9 cellular contexts compared by ENCODE assay signal in genomic region chr9:12819436-12820185, GRCh38. TPM values are rescaled to one million over a fixed set of nuclear protein-coding genes. Genes with fewer than 3 reads are reported as not detected.
DNase-seq lines count a peak whose midpoint lies in the region; ATAC-seq and TF ChIP-seq lines count a peak whose summit lies in the region.
"Had no signal": no experiment of that assay in that cellular context is flagged by ENCODE, and none has a peak within 500 bp of the region (broad histone marks: within the 10 kb centered on the region; RNA-seq: fewer than 3 reads in every experiment).

No MANE protein-coding gene starts in this region.

- ATAC-seq in Panc1 (no peak), HG03571 (IDR thresholded peaks at IDR 0.05; ENCODE audit: unreplicated experiment) (no peak), GM19324 (IDR thresholded peaks at IDR 0.05; ENCODE audit: low FRiP score, unreplicated experiment) (no peak), left cardiac atrium (no peak)

- no peak overlapping the region for H2AK5ac ChIP-seq in H9 (ENCODE audit: insufficient read length, low read length)

- POLR2A ChIA-PET in Panc1 (lab: Charles Lee), result no interaction called here

- H3K4me3 Mint-ChIP-seq in Calu3 (ENCODE audit: low read depth, unreplicated experiment) (peak overlapping the region; percentile 54), H9 (no peak overlapping the region)
- H3K4me3 Mint-ChIP-seq: central memory CD8-positive, alpha-beta T cell had no signal

- no peak overlapping the region for H3K4me3 ChIP-seq in Panc1 (ENCODE audit: low read depth in 2 of 2, low read length in 2 of 2)
- H3K4me3 ChIP-seq in iPS DF 6.9 (ENCODE audit: low read length), result no peak overlapping the region

- H3K36me3 Mint-ChIP-seq in Calu3 (ENCODE audit: insufficient read depth, unreplicated experiment), result peaks cover 58% of the 10 kb centered on the region
- H3K36me3 Mint-ChIP-seq in H9 (ENCODE audit: insufficient read depth in 1 of 3, low read depth in 3 of 3), result no peaks in the 10 kb centered on the region

- no peak overlapping the region for H3K23ac ChIP-seq in H9 (ENCODE audit: insufficient read length, low read depth, low read length)

- H3K9me3 ChIP-seq in H9 (ENCODE audit: control insufficient read depth, low read depth, low read length) (no peaks in the 10 kb centered on the region), Panc1 (ENCODE audit: control insufficient read depth, insufficient read depth, low read depth, low read length) (no peaks in the 10 kb centered on the region), iPS DF 6.9 (ENCODE audit: control insufficient read depth, insufficient read depth, low read length) (no peaks in the 10 kb centered on the region)

- no peak overlapping the region for H2BK5ac ChIP-seq in H9 (ENCODE audit: insufficient read length, low read length)

- no peak overlapping the region for H2BK15ac ChIP-seq in H9 (ENCODE audit: low read depth, low read length)

- peak; percentile 40 for DNase-seq in Calu3
- DNase-seq in H9, result peak; percentile 53
- DNase-seq in Panc1 (ENCODE audit: low read depth, low spot score), result no peak
- DNase-seq in iPS DF 6.9 (ENCODE audit: low read depth, low spot score), result peak; percentile 20
- no peak for DNase-seq in G401 (ENCODE audit: low spot score)
- no peak for DNase-seq in left cardiac atrium

- no peak overlapping the region for H4K5ac ChIP-seq in H9 (ENCODE audit: insufficient read length, low read depth, low read length)

- H3K18ac ChIP-seq in H9 (ENCODE audit: insufficient read length, low read depth, low read length), result no peak overlapping the region

- no peaks in the 10 kb centered on the region for H3K23me2 ChIP-seq in H9 (ENCODE audit: insufficient read length, low read depth, low read length, poor library complexity, severe bottlenecking)

- in situ Hi-C loops in Panc1 (cut with HindIII; ENCODE audit: low pct_unique_long_range_greater_than_20kb, low sequenced_read_pairs) (no loop called here), G401 (cut with HindIII; ENCODE audit: low sequenced_read_pairs) (no loop called here)

- no peak overlapping the region for H3K4me2 ChIP-seq in H9 (ENCODE audit: insufficient read depth, insufficient read length, low read length)

- H3K4me1 ChIP-seq in H9 (ENCODE audit: insufficient read depth, low read length) (no peaks in the 10 kb centered on the region), Panc1 (ENCODE audit: control insufficient read depth, insufficient read depth, low read length) (peaks cover 17% of the 10 kb centered on the region), iPS DF 6.9 (ENCODE audit: control insufficient read depth, insufficient read depth, low read length) (no peaks in the 10 kb centered on the region)

- H3K27me3 Mint-ChIP-seq in Calu3 (ENCODE audit: unreplicated experiment) (no peaks in the 10 kb centered on the region), H9 (ENCODE audit: low read depth) (no peaks in the 10 kb centered on the region)
- H3K27me3 Mint-ChIP-seq: central memory CD8-positive, alpha-beta T cell had no signal

- no peak overlapping the region for H3K4ac ChIP-seq in H9 (ENCODE audit: low read depth, low read length)

- H2BK120ac ChIP-seq in H9 (ENCODE audit: low read depth, low read length, poor library complexity, severe bottlenecking), result no peak overlapping the region

- no peak overlapping the region for H4K91ac ChIP-seq in H9 (ENCODE audit: insufficient read length, low read depth, low read length)

- no peak overlapping the region for H4K8ac ChIP-seq in H9 (replicated peaks; ENCODE audit: insufficient read length, low read depth, low read length)

- no peak overlapping the region for H2BK20ac ChIP-seq in H9 (ENCODE audit: low read depth, low read length, poor library complexity, severe bottlenecking)

- H3K79me2 ChIP-seq in H9 (ENCODE audit: insufficient read depth, low read length), result no peaks in the 10 kb centered on the region

- intact Hi-C loops in Calu3 (cut with micrococcal nuclease; ENCODE audit: unreplicated experiment) (loop anchor here (2.0 kb wide), 2 partner anchors 41 to 95 kb away; no protein-coding TSS in a partner anchor), Panc1 (cut with micrococcal nuclease; ENCODE audit: unreplicated experiment) (loop anchor here (5.0 kb wide), 1 partner anchor 42 kb away; the partner anchor contains the start of gene LURAP1L), left cardiac atrium (cut with DNase I) (loop anchor here in 1 of 2 donors (5.0 kb wide), 1 partner anchor 38 kb away; no protein-coding TSS in a partner anchor)

- no peak overlapping the region for H3K14ac ChIP-seq in H9 (ENCODE audit: insufficient read depth, low read length)

- BruUV-seq in Calu3 (replicated peaks; lab: Mats Ljungman, UMichigan), result no TSS peak
- BruUV-seq in Panc1 (replicated peaks; lab: Mats Ljungman, UMichigan), result no TSS peak

- H2AFZ ChIP-seq in H9 (ENCODE audit: low read length), result no peak overlapping the region

- H3K27me3 ChIP-seq in H9 (ENCODE audit: insufficient read depth, low read length), result no peaks in the 10 kb centered on the region
- no peaks in the 10 kb centered on the region for H3K27me3 ChIP-seq in Panc1 (ENCODE audit: control insufficient read depth, insufficient read depth, low read length)
- no peaks in the 10 kb centered on the region for H3K27me3 ChIP-seq in iPS DF 6.9 (ENCODE audit: control insufficient read depth, insufficient read depth, low read length)

- no peak overlapping the region for H3K56ac ChIP-seq in H9 (ENCODE audit: insufficient read length, low read depth, low read length)

- no peaks in the 10 kb centered on the region for H3K9me3 Mint-ChIP-seq in Calu3 (ENCODE audit: low read depth, unreplicated experiment)
- H3K9me3 Mint-ChIP-seq in H9, result no peaks in the 10 kb centered on the region

- H3K9ac ChIP-seq in H9 (ENCODE audit: extremely low read depth, insufficient read length, low read length), result no peak overlapping the region

- no peaks in the 10 kb centered on the region for H4K20me1 ChIP-seq in H9 (ENCODE audit: control insufficient read depth, insufficient read depth, insufficient read length)

- no CpG with 5 or more reads among the region's 9 CpGs for WGBS in H9 (ENCODE audit: extremely low coverage, insufficient read length, low lambda C conversion rate)
- WGBS in iPS DF 6.9 (ENCODE audit: insufficient coverage, insufficient read length), result no CpG with 5 or more reads among the region's 9 CpGs

- H3K4me1 Mint-ChIP-seq in Calu3 (ENCODE audit: low read depth, unreplicated experiment), result peaks cover 40% of the 10 kb centered on the region
- H3K4me1 Mint-ChIP-seq in H9, result peaks cover 0 to 3% of the 10 kb centered on the region in 2 experiments; a peak in 2 of 4 replicates
- H3K4me1 Mint-ChIP-seq: central memory CD8-positive, alpha-beta T cell had no signal

- H3K27ac Mint-ChIP-seq in Calu3 (ENCODE audit: unreplicated experiment), result peak overlapping the region; percentile 100
- H3K27ac Mint-ChIP-seq in H9, result no peak overlapping the region

- no peak overlapping the region for H2BK12ac ChIP-seq in H9 (ENCODE audit: insufficient read length, low read depth, low read length)

- no peak overlapping the region for H3T11ph ChIP-seq in H9 (ENCODE audit: low read length)

- H3K27ac ChIP-seq in H9 (ENCODE audit: insufficient read length, low read depth, low read length), result no peak overlapping the region
- peak overlapping the region; percentile 88; the same call in 1 of the 2 replicates for H3K27ac ChIP-seq in Panc1 (ENCODE audit: low read length)
- no peak overlapping the region for H3K27ac ChIP-seq in iPS DF 6.9 (ENCODE audit: low read length)

- H3K36me3 ChIP-seq in Panc1 (ENCODE audit: control insufficient read depth, insufficient read depth, low read length) (no peaks in the 10 kb centered on the region), iPS DF 6.9 (ENCODE audit: control insufficient read depth, insufficient read depth, low read length) (no peaks in the 10 kb centered on the region)

- no peaks in the 10 kb centered on the region for H3K79me1 ChIP-seq in H9 (ENCODE audit: insufficient read depth, low read depth, low read length, poor library complexity, severe bottlenecking)

- TF ChIP-seq CTCF in Calu3 (IDR thresholded peaks at IDR 0.05; ENCODE audit: unreplicated experiment), result peak; percentile 15
- TF ChIP-seq CTCF in H9 (conservative IDR thresholded peaks at IDR 0.05), result peak; percentile 72
- peak; percentile 46 for TF ChIP-seq CTCF in Panc1 (IDR thresholded peaks at IDR 0.05)

- CTCF ChIA-PET in Calu3 (lab: Charles Lee), result interaction anchor here (2.2 kb wide), 1 partner anchor 101 kb away, joined by 8 read pairs; no protein-coding TSS in a partner anchor
- CTCF ChIA-PET in Panc1 (lab: Charles Lee), result interaction anchor here (0.7 kb wide), 1 partner anchor 97 kb away, joined by 6 read pairs; no protein-coding TSS in a partner anchor

RNA-seq across cellular contexts. Expression of gene LURAP1L, which starts 44.8 kb away (rescaled TPM):
- total RNA-seq in Calu3 (2022) (48.7 and 52.7 TPM in 2 replicates), H9 (2021) (0.13 TPM in 1 of 2 replicates, not detected in the other), Panc1 (2021; ENCODE audit: unreplicated experiment) (6.8 TPM), left cardiac atrium (1 to 10 TPM; 3.8 to 4.7 TPM)
- 4.3 TPM for polyA plus RNA-seq in Panc1 (2012; ENCODE audit: insufficient read length)
- total RNA-seq in G401 (2014; rRNA removed; shearing (Covaris generic)), result not detected in 2 replicates

Comparison
In these comparisons a context has a peak if more than half of its experiments do, and no peak if none do; other contexts are left out.
1. DNase-seq: peak in Calu3 (single experiment), H9 (single experiment) and iPS DF 6.9 (single experiment); none in Panc1 (single experiment), G401 (single experiment) and left cardiac atrium (single experiment).
2. CTCF ChIP-seq: peak in every context shown above with its lines; median percentile 72 in H9; 46 in Panc1; 15 in Calu3.